Comparison of ENCODE assay signal across 27 cellular contexts in genomic region chr17:82072827-82073226, GRCh38.
"Had no signal": no experiment of that assay in that cellular context is flagged by ENCODE, and none has a peak within 500 bp of the region (broad histone marks: within the 10 kb centered on the region; RNA-seq: fewer than 3 reads in every experiment).

No MANE protein-coding gene starts in this region.

- H3K36me3 ChIP-seq: lower lobe of right lung, ovary, right atrium auricular region, tibial nerve, vagina had no signal

- H3K27me3 ChIP-seq: left lung, ovary, right atrium auricular region, spleen, tibial nerve, upper lobe of left lung, vagina had no signal

- H3K36me3 Mint-ChIP-seq: mesothelial cell of epicardium; naive thymus-derived CD8-positive, alpha-beta T cell had no signal

- H3K27me3 Mint-ChIP-seq: naive thymus-derived CD8-positive, alpha-beta T cell; stimulated activated naive CD8-positive, alpha-beta T cell treated with anti-CD3 and anti-CD28 coated beads, Interleukin-15, amount 100 ng/mL, for 72 hours had no signal

- H3K27ac ChIP-seq: left lung, lower lobe of right lung, ovary, right atrium auricular region, skin epidermis, spleen, tibial nerve, upper lobe of left lung, vagina had no signal

- FAIRE-seq: keratinocyte had no signal

- H3K4me3 Mint-ChIP-seq: mesothelial cell of epicardium; naive thymus-derived CD8-positive, alpha-beta T cell; nephron; stimulated activated memory B cell treated with anti-CD40 and anti-IgM and Interleukin-4, amounts not matched to agents 10 μg/mL and 1 μg/mL and 100 μg/mL, for 72 hours; stimulated activated naive CD8-positive, alpha-beta T cell treated with anti-CD3 and anti-CD28 coated beads, Interleukin-15, amount 100 ng/mL, for 72 hours had no signal

- H3K4me1 ChIP-seq: left lung, lower lobe of right lung, right atrium auricular region, spleen, upper lobe of left lung had no signal

- H3K4me3 ChIP-seq: left lung, lower lobe of right lung, ovary, right atrium auricular region, skin epidermis, spleen, tibial nerve, upper lobe of left lung, vagina had no signal

- DNase-seq: hippocampal formation; kidney glomerular epithelial cell; left cardiac atrium; left lung; lower lobe of right lung; mammary epithelial cell; mesendoderm; naive thymus-derived CD8-positive, alpha-beta T cell; ovary; spleen; stimulated activated CD4-positive, alpha-beta T cell treated with anti-CD3 and anti-CD28 coated beads, Interleukin-2, amount 100 ng/mL, for 48 hours; stimulated activated CD4-positive, alpha-beta T cell treated with anti-CD3 and anti-CD28 coated beads, Interleukin-4, amount 100 ng/mL, for 4 hours; stimulated activated CD8-positive, alpha-beta memory T cell treated with anti-CD3 and anti-CD28 coated beads, Interleukin-4, amount 100 ng/mL, for 48 hours; stimulated activated naive CD4-positive, alpha-beta T cell treated with Interleukin-2 at 50 U/mL for 16 hours; stimulated activated naive CD8-positive, alpha-beta T cell treated with anti-CD3 and anti-CD28 coated beads, Interleukin-15, amount 100 ng/mL, for 72 hours; substantia nigra had no signal

- H3K4me1 Mint-ChIP-seq: mesothelial cell of epicardium; naive thymus-derived CD8-positive, alpha-beta T cell; stimulated activated naive CD8-positive, alpha-beta T cell treated with anti-CD3 and anti-CD28 coated beads, Interleukin-15, amount 100 ng/mL, for 72 hours had no signal

- ATAC-seq: left cardiac atrium; left lung; lower lobe of right lung; naive thymus-derived CD8-positive, alpha-beta T cell; sciatic nerve; stimulated activated memory B cell treated with anti-CD40 and anti-IgM and Interleukin-4, amounts not matched to agents 10 μg/mL and 1 μg/mL and 100 μg/mL, for 72 hours; stimulated activated naive CD8-positive, alpha-beta T cell treated with anti-CD3 and anti-CD28 coated beads, Interleukin-15, amount 100 ng/mL, for 72 hours had no signal

- H3K27ac Mint-ChIP-seq: mesothelial cell of epicardium; naive thymus-derived CD8-positive, alpha-beta T cell; nephron; progenitor cell of endocrine pancreas; stimulated activated memory B cell treated with anti-CD40 and anti-IgM and Interleukin-4, amounts not matched to agents 10 μg/mL and 1 μg/mL and 100 μg/mL, for 72 hours; stimulated activated naive CD8-positive, alpha-beta T cell treated with anti-CD3 and anti-CD28 coated beads, Interleukin-15, amount 100 ng/mL, for 72 hours had no signal

- H3K9me3 Mint-ChIP-seq: naive thymus-derived CD8-positive, alpha-beta T cell; nephron; stimulated activated memory B cell treated with anti-CD40 and anti-IgM and Interleukin-4, amounts not matched to agents 10 μg/mL and 1 μg/mL and 100 μg/mL, for 72 hours; stimulated activated naive CD8-positive, alpha-beta T cell treated with anti-CD3 and anti-CD28 coated beads, Interleukin-15, amount 100 ng/mL, for 72 hours had no signal

- H3K9me3 ChIP-seq: left lung, lower lobe of right lung, ovary, right atrium auricular region, spleen, tibial nerve, upper lobe of left lung, vagina had no signal
